25 cellular contexts compared by ENCODE assay signal in genomic region chr10:89663144-89663543, GRCh38.
"Had no signal": no experiment of that assay in that cellular context is flagged by ENCODE, and none has a peak within 500 bp of the region (broad histone marks: within the 10 kb centered on the region; RNA-seq: fewer than 3 reads in every experiment).

No MANE protein-coding gene starts in this region.

- H3K4me3 Mint-ChIP-seq: naive thymus-derived CD8-positive, alpha-beta T cell; nephron; neural crest cell; stimulated activated effector memory CD8-positive, alpha-beta T cell treated with anti-CD3 and anti-CD28 coated beads, Interleukin-12 subunit alpha, Interleukin-12 subunit beta, amount 100 ng/mL, for 72 hours; stimulated activated naive CD8-positive, alpha-beta T cell treated with anti-CD3 and anti-CD28 coated beads, Interleukin-15, Interleukin-2, amounts not matched to agents 100 ng/mL and 50 ng/mL, for 24 hours had no signal

- H3K9me3 ChIP-seq: heart left ventricle, mucosa of descending colon, pancreas, prostate gland, spleen, suprapubic skin, thoracic aorta, tibial artery, upper lobe of right lung had no signal

- H3K36me3 Mint-ChIP-seq: naive thymus-derived CD8-positive, alpha-beta T cell; stimulated activated effector memory CD8-positive, alpha-beta T cell treated with anti-CD3 and anti-CD28 coated beads, Interleukin-12 subunit alpha, Interleukin-12 subunit beta, amount 100 ng/mL, for 72 hours had no signal

- H3K27ac Mint-ChIP-seq: naive thymus-derived CD8-positive, alpha-beta T cell; nephron; stimulated activated effector memory CD8-positive, alpha-beta T cell treated with anti-CD3 and anti-CD28 coated beads, Interleukin-12 subunit alpha, Interleukin-12 subunit beta, amount 100 ng/mL, for 72 hours; stimulated activated naive CD8-positive, alpha-beta T cell treated with anti-CD3 and anti-CD28 coated beads, Interleukin-15, Interleukin-2, amounts not matched to agents 100 ng/mL and 50 ng/mL, for 24 hours had no signal

- H3K4me3 ChIP-seq: heart left ventricle, lung, mucosa of descending colon, pancreas, prostate gland, spleen, suprapubic skin, thoracic aorta, tibial artery, upper lobe of right lung had no signal

- DNase-seq: heart left ventricle; hypothalamus; islet precursor cell; midbrain; mucosa of descending colon; naive thymus-derived CD8-positive, alpha-beta T cell; nucleus accumbens; pancreas; posterior cingulate gyrus; small intestine; spleen; stimulated activated CD4-positive, alpha-beta T cell treated with anti-CD3 and anti-CD28 coated beads, Interleukin-4, amount 100 ng/mL, for 24 hours; stimulated activated naive CD4-positive, alpha-beta T cell; tibial artery; upper lobe of right lung had no signal

- H3K4me1 Mint-ChIP-seq: naive thymus-derived CD8-positive, alpha-beta T cell; neural crest cell; stimulated activated effector memory CD8-positive, alpha-beta T cell treated with anti-CD3 and anti-CD28 coated beads, Interleukin-12 subunit alpha, Interleukin-12 subunit beta, amount 100 ng/mL, for 72 hours had no signal

- ATAC-seq: left lobe of liver; mucosa of descending colon; naive thymus-derived CD8-positive, alpha-beta T cell; pancreas; sciatic nerve; stimulated activated effector memory CD8-positive, alpha-beta T cell treated with anti-CD3 and anti-CD28 coated beads, Interleukin-12 subunit alpha, Interleukin-12 subunit beta, amount 100 ng/mL, for 72 hours; upper lobe of right lung had no signal

- H3K27ac ChIP-seq: heart left ventricle, pancreas, prostate gland, spleen, suprapubic skin, thoracic aorta, tibial artery, upper lobe of right lung had no signal

- H3K9me3 Mint-ChIP-seq: naive thymus-derived CD8-positive, alpha-beta T cell; nephron; neural crest cell; stimulated activated effector memory CD8-positive, alpha-beta T cell treated with anti-CD3 and anti-CD28 coated beads, Interleukin-12 subunit alpha, Interleukin-12 subunit beta, amount 100 ng/mL, for 72 hours; stimulated activated naive CD8-positive, alpha-beta T cell treated with anti-CD3 and anti-CD28 coated beads, Interleukin-15, Interleukin-2, amounts not matched to agents 100 ng/mL and 50 ng/mL, for 24 hours had no signal

- H3K4me1 ChIP-seq: pancreas, prostate gland, spleen, tibial artery, upper lobe of right lung had no signal

- H3K36me3 ChIP-seq: heart left ventricle, pancreas, prostate gland, spleen, suprapubic skin, thoracic aorta, tibial artery, upper lobe of right lung had no signal

- H3K27me3 ChIP-seq: heart left ventricle, pancreas, spleen, suprapubic skin, tibial artery, upper lobe of right lung had no signal

- H3K27me3 Mint-ChIP-seq: stimulated activated naive CD8-positive, alpha-beta T cell treated with anti-CD3 and anti-CD28 coated beads, Interleukin-15, Interleukin-2, amounts not matched to agents 100 ng/mL and 50 ng/mL, for 24 hours had no signal
